Comparison of ENCODE assay signal across 1 cellular context in genomic region chr14:85537526-85537925, GRCh38.
TF ChIP-seq lines count a peak whose summit lies in the region.

No MANE protein-coding gene starts in this region.

TF ChIP-seq in SK-N-SH, 30 proteins besides CTCF, POLR2A, EP300 and RAD21 (continued from another document):
- no peak for TF ChIP-seq PBX3 (IDR thresholded peaks at IDR 0.05)
- no peak for TF ChIP-seq REST (IDR thresholded peaks at IDR 0.05; ENCODE audit: low read depth, low read length)
- TF ChIP-seq RXRA (IDR thresholded peaks at IDR 0.05; ENCODE audit: borderline replicate concordance, low read depth) = no peak
- no peak for TF ChIP-seq NRF1 (IDR thresholded peaks at IDR 0.05; ENCODE audit: low read depth, low read length)
- TF ChIP-seq CHD2 (IDR thresholded peaks at IDR 0.05; ENCODE audit: low read length, partially characterized antibody) = no peak
- no peak for TF ChIP-seq POLR2AphosphoS5 (IDR thresholded peaks at IDR 0.05; ENCODE audit: low read depth, low read length)
